Comparison of ENCODE assay signal across 17 cellular contexts in genomic region chr3:88991496-88991895, GRCh38.
"Had no signal": no experiment of that assay in that cellular context is flagged by ENCODE, and none has a peak within 500 bp of the region (broad histone marks: within the 10 kb centered on the region; RNA-seq: fewer than 3 reads in every experiment).

No MANE protein-coding gene starts in this region.

- H3K79me2 ChIP-seq: hepatocyte had no signal

- H2AFZ ChIP-seq: hepatocyte had no signal

- H3K4me2 ChIP-seq: hepatocyte had no signal

- H3K36me3 ChIP-seq: lower lobe of right lung, neutrophil, right atrium auricular region, tibial artery, uterus had no signal

- H3K27ac ChIP-seq: coronary artery, hepatocyte, lower lobe of right lung, neutrophil, right atrium auricular region, tibial artery, uterus had no signal

- H3K27me3 ChIP-seq: hepatocyte, neutrophil, right atrium auricular region, tibial artery, uterus had no signal

- DNase-seq: activated CD4-positive, alpha-beta memory T cell treated with anti-CD3 and anti-CD28 coated beads for 36 hours; activated CD4-positive, CD25-positive, alpha-beta regulatory T cell treated with anti-CD3 and anti-CD28 coated beads, Interleukin-2, amount 50 U/mL, for 72 hours; activated effector memory CD4-positive, alpha-beta T cell treated with anti-CD3 and anti-CD28 coated beads, Interleukin-2, amount 50 U/mL, for 16 hours; activated T-cell treated with anti-CD3 and anti-CD28 coated beads, Interleukin-2, amount 50 U/mL, for 4 hours; caudate nucleus; effector CD4-positive, alpha-beta T cell; lower lobe of right lung; naive thymus-derived CD4-positive, alpha-beta T cell; posterior cingulate gyrus; tibial artery; uterus had no signal

- H3K9me3 ChIP-seq: lower lobe of right lung, neutrophil, right atrium auricular region, tibial artery, uterus had no signal

- H3K4me3 ChIP-seq: coronary artery, hepatocyte, lower lobe of right lung, right atrium auricular region, tibial artery, uterus had no signal

- H3K4me1 ChIP-seq: lower lobe of right lung, right atrium auricular region, tibial artery, uterus had no signal

- ATAC-seq: activated naive CD4-positive, alpha-beta T cell treated with anti-CD3 and anti-CD28 coated beads, Interleukin-2, amount 50 U/mL, for 72 hours; activated T-cell treated with anti-CD3 and anti-CD28 coated beads, Interleukin-2, amount 50 U/mL, for 4 hours; lower lobe of right lung; naive thymus-derived CD4-positive, alpha-beta T cell; stimulated activated memory B cell treated with anti-CD40 and anti-IgM and Interleukin-4, amounts not matched to agents 10 μg/mL and 1 μg/mL and 100 μg/mL, for 72 hours had no signal
